ENCODE assay signal across 1 cellular context in the genomic region with DNA sequence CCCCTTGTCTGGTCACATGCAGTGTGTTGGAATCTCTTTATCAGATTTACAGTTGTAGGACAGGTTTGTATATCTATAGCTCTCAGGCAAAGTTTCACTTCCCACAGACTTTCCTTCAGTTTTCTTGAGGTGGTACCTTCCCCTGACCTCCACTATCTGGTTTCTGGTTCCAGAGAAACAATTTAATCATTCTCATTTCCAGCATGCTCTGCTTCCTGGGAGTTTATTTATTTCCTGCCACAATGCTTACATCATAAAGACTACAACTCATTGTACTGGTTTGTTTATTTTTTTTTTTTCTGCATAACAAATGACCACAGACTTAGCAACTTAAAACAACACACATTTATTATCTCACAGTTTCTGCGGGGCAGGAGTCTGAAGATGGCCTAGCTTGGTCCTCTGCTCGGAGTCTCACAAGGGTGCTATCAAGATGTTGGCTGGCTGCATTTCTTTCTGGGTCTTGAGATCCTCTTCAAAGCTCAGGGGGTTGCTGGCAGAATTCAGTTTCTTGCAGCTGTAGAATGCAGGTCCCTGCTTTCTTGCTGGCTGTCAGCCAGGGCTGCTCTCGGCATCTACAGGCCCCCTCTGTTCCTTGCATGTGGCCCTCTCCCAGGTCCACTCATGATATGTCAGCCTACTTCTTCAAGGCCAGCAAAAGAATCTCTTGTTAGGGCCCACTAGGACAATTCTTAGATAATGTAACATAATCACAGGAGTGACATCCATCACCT.
A peak's percentile ranks its signal among the peaks of the same experiment; 100 is the strongest.
TF ChIP-seq lines count a peak whose summit lies in the region.

No MANE protein-coding gene starts in this region.

TF ChIP-seq in GM12878, 131 proteins besides CTCF, POLR2A, EP300 and RAD21 (continued from another document):
- TF ChIP-seq REST (IDR thresholded peaks at IDR 0.05; ENCODE audit: low read depth, low read length) = no peak
- TF ChIP-seq SPI1 (IDR thresholded peaks at IDR 0.05; ENCODE audit: borderline replicate concordance, insufficient read depth, low read depth, low read length) = 0 out of 2 replicates have a peak, but pooled peaks have one; percentile 12
